Comparison of ENCODE assay signal across 9 cellular contexts in the genomic region with DNA sequence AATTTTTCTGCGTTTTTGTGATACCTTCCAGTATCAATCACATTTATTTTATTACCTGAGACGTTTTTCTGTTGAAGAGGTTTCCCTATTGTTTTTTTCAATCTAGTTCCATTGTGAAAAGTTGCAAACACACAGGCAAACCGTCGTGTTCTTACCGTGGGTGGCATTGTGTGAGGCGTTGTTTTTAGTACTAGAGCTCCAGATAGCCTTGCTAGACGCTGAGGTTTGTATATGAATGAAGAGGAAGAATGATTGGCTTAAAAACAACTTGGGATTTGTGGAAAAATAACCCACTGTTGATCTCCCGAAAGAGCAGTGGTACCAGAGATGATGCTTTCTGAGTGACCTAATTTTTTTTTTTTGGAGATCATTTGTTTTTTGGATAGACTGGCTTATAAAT. TPM values are rescaled to one million over a fixed set of nuclear protein-coding genes. Genes with fewer than 3 reads are reported as not detected.
DNase-seq lines count a peak whose midpoint lies in the region; ATAC-seq and TF ChIP-seq lines count a peak whose summit lies in the region.
"Had no signal": no experiment of that assay in that cellular context is flagged by ENCODE, and none has a peak within 500 bp of the region (broad histone marks: within the 10 kb centered on the region; RNA-seq: fewer than 3 reads in every experiment).

No MANE protein-coding gene starts in this region.

- H3K36me3 Mint-ChIP-seq in neural progenitor cell = peaks cover 6% of the 10 kb centered on the region

- peaks cover 34% of the 10 kb centered on the region for H4K20me1 ChIP-seq in neural progenitor cell (ENCODE audit: low read depth)

- no peak for ATAC-seq in HG03139 (IDR thresholded peaks at IDR 0.05; ENCODE audit: unreplicated experiment)

- peaks cover 3% of the 10 kb centered on the region; the same call in 1 of the 2 replicates for H3K36me3 ChIP-seq in MG63
- H3K36me3 ChIP-seq in neural progenitor cell = no peaks in the 10 kb centered on the region

- no peak for TF ChIP-seq CTCF in neural progenitor cell (IDR thresholded peaks at IDR 0.05)

- peak overlapping the region; percentile 95 for H3K4me2 ChIP-seq in neural progenitor cell

- H3K4me1 ChIP-seq in neural progenitor cell = peaks cover 33% of the 10 kb centered on the region

- H3K27ac ChIP-seq in neural progenitor cell = peak overlapping the region; percentile 88

- H3K9ac ChIP-seq in neural progenitor cell = peak overlapping the region; percentile 80

- peaks cover 29% of the 10 kb centered on the region for H3F3A ChIP-seq in neural progenitor cell (ENCODE audit: low read depth)

- H3K79me2 ChIP-seq in neural progenitor cell (ENCODE audit: low read depth) = peaks cover 93% of the 10 kb centered on the region

- H3K27me3 ChIP-seq in MG63 (no peaks in the 10 kb centered on the region), neural progenitor cell (no peaks in the 10 kb centered on the region)

- peak overlapping the region; percentile 89 for H3K4me3 Mint-ChIP-seq in neural progenitor cell

- H3K9me3 ChIP-seq in MG63 (no peaks in the 10 kb centered on the region), neural progenitor cell (ENCODE audit: low read depth) (no peaks in the 10 kb centered on the region)

- no peaks in the 10 kb centered on the region for H3K9me3 Mint-ChIP-seq in neural progenitor cell

- H3K4me3 ChIP-seq in MG63 (peak overlapping the region; percentile 84), neural progenitor cell (peak overlapping the region; percentile 92)

- DNase-seq in COR-L47 (lab: John Stamatoyannopoulos, UW) = peak; percentile 1
- DNase-seq in MG63 = no peak
- peak; percentile 39 for DNase-seq in dermis blood vessel endothelial cell
- DNase-seq in neural progenitor cell (ENCODE audit: low spot score) = no peak
- DNase-seq in NCI-H345 treated with DMSO at 0.1 percent for 48 hours (lab: John Stamatoyannopoulos, UW; ENCODE audit: unreplicated experiment) = no peak
- no peak for DNase-seq in AG08396 (ENCODE audit: low spot score)
- no peak for DNase-seq in RPMI8226
- DNase-seq: NCI-H1694 had no signal

- peaks cover 38% of the 10 kb centered on the region for H3K4me1 Mint-ChIP-seq in neural progenitor cell

- peak overlapping the region; percentile 89 for H3K27ac Mint-ChIP-seq in neural progenitor cell

- no peak overlapping the region for H2AFZ ChIP-seq in neural progenitor cell (replicated peaks)

- H3K27me3 Mint-ChIP-seq in neural progenitor cell (ENCODE audit: insufficient read depth, low read depth) = peaks cover 2% of the 10 kb centered on the region

RNA-seq across cellular contexts. Expression of a gene that starts 1.0 kb away (rescaled TPM):
- 3.8 and 9.0 TPM in 2 replicates for total RNA-seq in MG63 (2014; rRNA removed; shearing (Covaris generic); ENCODE audit: low replicate concordance)
- 21.4 and 25.5 TPM in 2 replicates for total RNA-seq in dermis blood vessel endothelial cell
- 19.9 and 32.6 TPM in 2 replicates for total RNA-seq in neural progenitor cell (ENCODE audit: low replicate concordance)

RNA-seq across cellular contexts. Expression of a gene that starts 1.2 kb away (rescaled TPM):
- 5.2 TPM in 2 replicates for total RNA-seq in MG63 (2014; rRNA removed; shearing (Covaris generic); ENCODE audit: low replicate concordance)
- total RNA-seq in dermis blood vessel endothelial cell = 8.3 and 16.7 TPM in 2 replicates
- 62.3 and 82.0 TPM in 2 replicates for total RNA-seq in neural progenitor cell (ENCODE audit: low replicate concordance)

RNA-seq across cellular contexts. Expression of a gene that starts 23.4 kb away (rescaled TPM):
- 14.8 and 15.0 TPM in 2 replicates for total RNA-seq in MG63 (2014; rRNA removed; shearing (Covaris generic); ENCODE audit: low replicate concordance)
- total RNA-seq in dermis blood vessel endothelial cell = 22.5 and 35.2 TPM in 2 replicates
- 72.6 and 125 TPM in 2 replicates for total RNA-seq in neural progenitor cell (ENCODE audit: low replicate concordance)

Comparison
In these comparisons a context has a peak if more than half of its experiments do, and no peak if none do; other contexts are left out.
1. DNase-seq: peak in COR-L47 (single experiment) and dermis blood vessel endothelial cell (single experiment); none in MG63 (single experiment), neural progenitor cell (single experiment), NCI-H345 treated with DMSO at 0.1 percent for 48 hours (single experiment), AG08396 (single experiment) and RPMI8226 (single experiment).